Comparison of ENCODE assay signal across 8 cellular contexts in the genomic region with DNA sequence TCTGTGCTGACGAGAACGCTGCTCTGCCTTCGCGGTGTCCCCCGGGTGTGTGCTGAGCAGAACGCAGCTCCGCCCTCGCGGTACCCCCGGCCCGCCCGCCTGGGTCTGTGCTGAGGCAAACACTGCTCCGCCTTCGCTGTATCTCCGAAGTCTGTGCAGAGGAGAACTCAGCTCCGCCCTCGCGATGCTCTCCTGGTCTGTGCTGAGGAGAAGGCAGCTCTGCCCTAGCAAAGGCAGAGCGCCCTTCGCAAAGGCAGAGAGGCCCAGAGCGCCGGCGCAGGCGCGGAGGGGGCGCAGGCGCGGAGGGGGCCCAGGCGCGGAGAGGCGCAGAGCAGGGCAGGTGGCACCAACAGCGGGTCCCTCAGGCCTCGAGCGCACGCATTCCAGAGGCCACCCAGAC.
A peak's percentile ranks its signal among the peaks of the same experiment; 100 is the strongest.
DNase-seq lines count a peak whose midpoint lies in the region; ATAC-seq and TF ChIP-seq lines count a peak whose summit lies in the region.
"Not testable (repeated sequence)": the region's sequence is repeated elsewhere in the genome, so short reads cannot be mapped to it uniquely, and the experiment has no call there.

No MANE protein-coding gene starts in this region.

- not testable (repeated sequence) for H3K27ac Mint-ChIP-seq in activated CD8-positive, alpha-beta T cell treated with anti-CD3 and anti-CD28 coated beads, Interleukin-2, amount 10 ng/mL, durations not matched to agents 7 days and 5 days; neural progenitor cell

- in situ Hi-C loops in ACHN (cut with HindIII; ENCODE audit: low pct_ligation_motif_present, low pct_unique_long_range_greater_than_20kb, low sequenced_read_pairs) = not testable (repeated sequence)

- not testable (repeated sequence) for H3K79me2 ChIP-seq in neural progenitor cell (ENCODE audit: low read depth)

- H3K4me3 ChIP-seq in neural progenitor cell = not testable (repeated sequence)

- not testable (repeated sequence) for H3K27ac ChIP-seq in neural progenitor cell

- H3K4me1 ChIP-seq in neural progenitor cell = not testable (repeated sequence)

- H3K4me3 Mint-ChIP-seq in activated CD8-positive, alpha-beta T cell treated with anti-CD3 and anti-CD28 coated beads, Interleukin-2, amount 10 ng/mL, durations not matched to agents 7 days and 5 days; neural progenitor cell: not testable (repeated sequence)

- not testable (repeated sequence) for H4K20me1 ChIP-seq in neural progenitor cell (ENCODE audit: low read depth)

- ATAC-seq in GM18868 (IDR thresholded peaks at IDR 0.05; ENCODE audit: unreplicated experiment) (peak; percentile 100), GM21528 (IDR thresholded peaks at IDR 0.05; ENCODE audit: low FRiP score, unreplicated experiment) (peak; percentile 96), HG02981 (IDR thresholded peaks at IDR 0.05; ENCODE audit: unreplicated experiment) (peak; percentile 92)
- peak; percentile 100 for ATAC-seq in activated CD8-positive, alpha-beta T cell treated with anti-CD3 and anti-CD28 coated beads, Interleukin-2, amount 10 ng/mL, durations not matched to agents 7 days and 5 days

- H2AFZ ChIP-seq in neural progenitor cell (replicated peaks) = not testable (repeated sequence)

- DNase-seq in ACHN (peak; percentile 22), HT1080 (ENCODE audit: low read depth) (peak; percentile 32), globus pallidus (ENCODE audit: low spot score) (peak; percentile 41), neural progenitor cell (ENCODE audit: low spot score) (peak; percentile 11)
- not testable (repeated sequence) for DNase-seq in activated CD8-positive, alpha-beta T cell treated with anti-CD3 and anti-CD28 coated beads, Interleukin-2, amount 10 ng/mL, durations not matched to agents 7 days and 5 days

- H3K27me3 Mint-ChIP-seq in activated CD8-positive, alpha-beta T cell treated with anti-CD3 and anti-CD28 coated beads, Interleukin-2, amount 10 ng/mL, durations not matched to agents 7 days and 5 days (ENCODE audit: low read depth); neural progenitor cell (ENCODE audit: insufficient read depth, low read depth): not testable (repeated sequence)

- not testable (repeated sequence) for H3K9ac ChIP-seq in neural progenitor cell

- not testable (repeated sequence) for H3K36me3 ChIP-seq in neural progenitor cell

- H3K9me3 Mint-ChIP-seq in activated CD8-positive, alpha-beta T cell treated with anti-CD3 and anti-CD28 coated beads, Interleukin-2, amount 10 ng/mL, durations not matched to agents 7 days and 5 days (ENCODE audit: insufficient read depth); neural progenitor cell: not testable (repeated sequence)

- POLR2A ChIA-PET in activated CD8-positive, alpha-beta T cell treated with anti-CD3 and anti-CD28 coated beads, Interleukin-2, amount 10 ng/mL, durations not matched to agents 7 days and 5 days (lab: Charles Lee) = not testable (repeated sequence)

- H3K36me3 Mint-ChIP-seq in activated CD8-positive, alpha-beta T cell treated with anti-CD3 and anti-CD28 coated beads, Interleukin-2, amount 10 ng/mL, durations not matched to agents 7 days and 5 days (ENCODE audit: low read depth); neural progenitor cell: not testable (repeated sequence)

- not testable (repeated sequence) for H3K4me2 ChIP-seq in neural progenitor cell

- H3K9me3 ChIP-seq in neural progenitor cell (ENCODE audit: low read depth) = not testable (repeated sequence)

- H3K4me1 Mint-ChIP-seq in activated CD8-positive, alpha-beta T cell treated with anti-CD3 and anti-CD28 coated beads, Interleukin-2, amount 10 ng/mL, durations not matched to agents 7 days and 5 days (ENCODE audit: low read depth); neural progenitor cell: not testable (repeated sequence)

- CTCF ChIA-PET in activated CD8-positive, alpha-beta T cell treated with anti-CD3 and anti-CD28 coated beads, Interleukin-2, amount 10 ng/mL, durations not matched to agents 7 days and 5 days (lab: Charles Lee) = not testable (repeated sequence)

- H3F3A ChIP-seq in neural progenitor cell (ENCODE audit: low read depth) = not testable (repeated sequence)

- H3K27me3 ChIP-seq in neural progenitor cell = not testable (repeated sequence)

- not testable (repeated sequence) for TF ChIP-seq CTCF in neural progenitor cell (IDR thresholded peaks at IDR 0.05)
